In genomic region chr4:127732623-127733199, GRCh38 we compare ENCODE assay signal across 8 cellular contexts. TPM values are rescaled to one million over a fixed set of nuclear protein-coding genes. Genes with fewer than 3 reads are reported as not detected.
DNase-seq lines count a peak whose midpoint lies in the region; ATAC-seq and TF ChIP-seq lines count a peak whose summit lies in the region.

No MANE protein-coding gene starts in this region.

- WGBS in suprapubic skin = 21% methylated on average over 7 of the region's 7 CpGs

- H3K36me3 ChIP-seq in suprapubic skin = no peaks in the 10 kb centered on the region

- no peaks in the 10 kb centered on the region for H3K27me3 ChIP-seq in suprapubic skin

- H3K9me3 ChIP-seq in suprapubic skin = no peaks in the 10 kb centered on the region

- no peaks in the 10 kb centered on the region; the same call in 1 of the 2 replicates for H3K27me3 Mint-ChIP-seq in HFFc6 (ENCODE audit: insufficient read depth)

- H3K4me1 ChIP-seq in suprapubic skin = no peaks in the 10 kb centered on the region

- H3K4me3 ChIP-seq in WI38 (ENCODE audit: low read depth, low read length) (0 out of 2 replicates have a peak overlapping the region, but pooled peaks have one; percentile 23), suprapubic skin (no peak overlapping the region)

- no peak overlapping the region for H3K27ac ChIP-seq in suprapubic skin

- TF ChIP-seq CTCF in HFFc6 (IDR thresholded peaks at IDR 0.05) (peak; percentile 78), WI38 (IDR thresholded peaks at IDR 0.05; ENCODE audit: low read depth, low read length) (peak; percentile 40; the same call in 1 of the 2 replicates), suprapubic skin (IDR thresholded peaks at IDR 0.05) (peak; percentile 33 to 38)

- no peak for TF ChIP-seq POLR2A in suprapubic skin (IDR thresholded peaks at IDR 0.05)

- H3K9me3 Mint-ChIP-seq in HFFc6 = no peaks in the 10 kb centered on the region

- H3K36me3 Mint-ChIP-seq in HFFc6 (ENCODE audit: low read depth) = no peaks in the 10 kb centered on the region

- H3K27ac Mint-ChIP-seq in HFFc6 = no peak overlapping the region

- H3K4me1 Mint-ChIP-seq in HFFc6 (ENCODE audit: low read depth) = no peaks in the 10 kb centered on the region

- no peak overlapping the region for H3K4me3 Mint-ChIP-seq in HFFc6

- no peak for ATAC-seq in HG02852 (IDR thresholded peaks at IDR 0.05; ENCODE audit: unreplicated experiment)

- DNase-seq in NOMO-1 treated with DMSO at 0.1 percent for 48 hours (lab: John Stamatoyannopoulos, UW; ENCODE audit: unreplicated experiment) (peak; percentile 32), NOMO-1 treated with dmso at 0.1 percent for 144 hours (lab: John Stamatoyannopoulos, UW; ENCODE audit: unreplicated experiment) (no peak), HFFc6 (peak; percentile 28), NCI-H1048 (lab: John Stamatoyannopoulos, UW) (peak; percentile 7), hepatic stellate cell (ENCODE audit: low spot score) (peak; percentile 46), suprapubic skin (ENCODE audit: low spot score in 2 of 2) (no peak)

- TF ChIP-seq EP300 in suprapubic skin (IDR thresholded peaks at IDR 0.05) = no peak

RNA-seq across cellular contexts. Expression of gene SLC25A31, which starts 2.5 kb away (rescaled TPM):
- not detected for total RNA-seq in HFFc6 (2021; fragmentation: NEBNext Ultra II Directional; extraction: Animal tissue kit (Norgen Biotek cat#: 25700))
- not detected for total RNA-seq in suprapubic skin

RNA-seq across cellular contexts. Expression of gene HSPA4L, which starts 49.4 kb away (rescaled TPM):
- total RNA-seq in HFFc6 (2021; fragmentation: NEBNext Ultra II Directional; extraction: Animal tissue kit (Norgen Biotek cat#: 25700)) = 1 to 10 TPM; 5.9 to 7.9 (median 7.5) TPM
- 10 to 100 TPM; 17.8 to 22.2 (median 19.6) TPM for total RNA-seq in suprapubic skin

Comparison
In these comparisons a context has a peak if more than half of its experiments do, and no peak if none do; other contexts are left out.
1. DNase-seq: peak in NOMO-1 treated with DMSO at 0.1 percent for 48 hours (single experiment), HFFc6 (single experiment), NCI-H1048 (single experiment) and hepatic stellate cell (single experiment); none in NOMO-1 treated with dmso at 0.1 percent for 144 hours (single experiment) and suprapubic skin (0 of 2).
2. Peak in every context shown above with its lines, with median percentiles within 50 percentile points of each other: CTCF ChIP-seq.